ENCODE assay signal across 1 cellular context in the genomic region with DNA sequence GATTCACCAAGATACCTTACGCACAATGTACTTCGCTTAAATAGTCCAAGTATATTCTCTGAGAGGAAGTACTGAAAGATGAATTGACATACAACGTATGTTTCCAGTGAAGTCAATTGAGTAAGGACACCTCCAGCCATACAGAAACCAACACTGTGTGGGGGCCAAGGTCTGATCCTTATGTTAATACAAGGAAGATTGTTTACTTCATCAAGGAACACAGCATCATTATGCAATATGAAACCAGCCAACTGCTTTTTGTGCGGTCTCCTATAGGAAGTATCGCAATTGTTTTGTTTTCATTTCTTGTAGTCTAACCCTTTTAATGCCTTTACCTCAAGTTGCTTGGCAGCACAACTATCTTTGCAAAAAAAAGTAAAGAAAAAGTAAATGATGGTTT.
TF ChIP-seq lines count a peak whose summit lies in the region.

No MANE protein-coding gene starts in this region.

TF ChIP-seq in H1, 55 proteins besides CTCF, POLR2A, EP300 and RAD21:
- TF ChIP-seq GTF2F1 (IDR thresholded peaks at IDR 0.05; ENCODE audit: borderline replicate concordance, low read depth, low read length) (no peak), CHD1 (IDR thresholded peaks at IDR 0.05; ENCODE audit: low read depth, low read length) (no peak), TBP (IDR thresholded peaks at IDR 0.05; ENCODE audit: low read depth, low read length) (no peak), CEBPB (IDR thresholded peaks at IDR 0.05; ENCODE audit: low read depth, low read length) (no peak), SAP30 (IDR thresholded peaks at IDR 0.05; ENCODE audit: insufficient read depth, insufficient replicate concordance, low read length) (no peak), SP4 (IDR thresholded peaks at IDR 0.05; ENCODE audit: low read length) (no peak), RFX5 (IDR thresholded peaks at IDR 0.05; ENCODE audit: borderline replicate concordance, low read depth, low read length) (no peak), CBX5 (IDR thresholded peaks at IDR 0.05; ENCODE audit: low read depth, low read length) (no peak), BACH1 (IDR thresholded peaks at IDR 0.05; ENCODE audit: low read length) (no peak), POU5F1 (IDR thresholded peaks at IDR 0.05; ENCODE audit: low read depth, low read length) (no peak), EGR1 (IDR thresholded peaks at IDR 0.05; ENCODE audit: borderline replicate concordance, low read depth, low read length) (no peak), KDM1A (IDR thresholded peaks at IDR 0.05; ENCODE audit: borderline replicate concordance, low read length) (no peak), GABPA (IDR thresholded peaks at IDR 0.05; ENCODE audit: borderline replicate concordance, insufficient read depth, low read length) (no peak), BCL11A (IDR thresholded peaks at IDR 0.05; ENCODE audit: low read depth in 2 of 2, low read length in 2 of 2) (no peak), NANOG (IDR thresholded peaks at IDR 0.05; ENCODE audit: insufficient read depth, low read depth, low read length, poor library complexity, severe bottlenecking) (no peak), TCF12 (IDR thresholded peaks at IDR 0.05; ENCODE audit: low read depth, low read length) (no peak)
- TF ChIP-seq, protein P1, sequence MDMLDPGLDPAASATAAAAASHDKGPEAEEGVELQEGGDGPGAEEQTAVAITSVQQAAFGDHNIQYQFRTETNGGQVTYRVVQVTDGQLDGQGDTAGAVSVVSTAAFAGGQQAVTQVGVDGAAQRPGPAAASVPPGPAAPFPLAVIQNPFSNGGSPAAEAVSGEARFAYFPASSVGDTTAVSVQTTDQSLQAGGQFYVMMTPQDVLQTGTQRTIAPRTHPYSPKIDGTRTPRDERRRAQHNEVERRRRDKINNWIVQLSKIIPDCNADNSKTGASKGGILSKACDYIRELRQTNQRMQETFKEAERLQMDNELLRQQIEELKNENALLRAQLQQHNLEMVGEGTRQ (IDR thresholded peaks at IDR 0.05; ENCODE audit: low read length): no peak
- TF ChIP-seq, protein P2, sequence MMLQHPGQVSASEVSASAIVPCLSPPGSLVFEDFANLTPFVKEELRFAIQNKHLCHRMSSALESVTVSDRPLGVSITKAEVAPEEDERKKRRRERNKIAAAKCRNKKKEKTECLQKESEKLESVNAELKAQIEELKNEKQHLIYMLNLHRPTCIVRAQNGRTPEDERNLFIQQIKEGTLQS (IDR thresholded peaks at IDR 0.05; ENCODE audit: insufficient read depth, low read depth, low read length): no peak
